In the genomic region with DNA sequence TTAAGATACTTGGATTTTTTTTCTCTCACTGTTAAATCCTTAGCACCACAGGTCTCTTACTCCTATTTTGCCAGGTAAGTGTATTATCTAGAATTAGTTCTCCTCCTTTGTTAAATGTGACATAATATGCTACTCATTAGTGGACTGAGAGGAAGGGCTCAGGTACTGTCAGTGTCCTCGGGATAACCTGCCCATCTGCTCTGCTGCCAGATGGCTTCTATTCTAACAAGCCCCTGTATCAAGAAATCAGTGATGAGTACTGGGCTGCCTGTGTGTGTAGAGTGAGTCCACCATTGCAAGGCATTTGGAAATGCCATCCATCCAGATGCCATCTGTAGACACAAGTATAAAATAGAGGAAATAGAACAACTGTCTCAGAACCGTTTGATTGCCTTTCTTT, we compare ENCODE assay signal across 21 cellular contexts.
"Had no signal": no experiment of that assay in that cellular context is flagged by ENCODE, and none has a peak within 500 bp of the region (broad histone marks: within the 10 kb centered on the region; RNA-seq: fewer than 3 reads in every experiment).

No MANE protein-coding gene starts in this region.

- H3K9me3 Mint-ChIP-seq: memory B cell, mesothelial cell of epicardium, natural killer cell, neural crest cell, type B pancreatic cell had no signal

- H3K36me3 Mint-ChIP-seq: memory B cell, mesothelial cell of epicardium, natural killer cell, type B pancreatic cell had no signal

- H3K9me3 ChIP-seq: left ventricle myocardium inferior, lower lobe of right lung, ovary, right atrium auricular region, sigmoid colon, thyroid gland had no signal

- H3K36me3 ChIP-seq: left ventricle myocardium inferior, lower lobe of right lung, ovary, right atrium auricular region, sigmoid colon, thyroid gland had no signal

- ATAC-seq: foreskin keratinocyte, left cardiac atrium, lower lobe of right lung, natural killer cell had no signal

- H3K4me1 ChIP-seq: foreskin keratinocyte, left ventricle myocardium inferior, lower lobe of right lung, right atrium auricular region, sigmoid colon, thyroid gland had no signal

- H3K27ac Mint-ChIP-seq: memory B cell, mesothelial cell of epicardium, natural killer cell, type B pancreatic cell had no signal

- H3K4me1 Mint-ChIP-seq: memory B cell, natural killer cell had no signal

- DNase-seq: dermis blood vessel endothelial cell; erythroblast; foreskin keratinocyte; head of caudate nucleus; kidney; left cardiac atrium; left ventricle myocardium inferior; lower lobe of right lung; natural killer cell; ovary; sigmoid colon; stimulated activated CD4-positive, alpha-beta T cell treated with anti-CD3 and anti-CD28 coated beads, Interleukin-12 subunit alpha, Interleukin-12 subunit beta, amount 100 ng/mL, for 4 hours; stimulated activated naive CD4-positive, alpha-beta T cell treated with Interleukin-2 at 50 U/mL for 16 hours; thyroid gland had no signal

- H3K27me3 ChIP-seq: ovary, right atrium auricular region, sigmoid colon, thyroid gland had no signal

- H3K4me3 Mint-ChIP-seq: memory B cell, mesothelial cell of epicardium, natural killer cell, neural crest cell, type B pancreatic cell had no signal

- H3K27ac ChIP-seq: foreskin keratinocyte, hepatocyte, left ventricle myocardium inferior, lower lobe of right lung, ovary, right atrium auricular region, sigmoid colon, skin epidermis, thyroid gland had no signal

- H3K4me3 ChIP-seq: hepatocyte, left ventricle myocardium inferior, lower lobe of right lung, ovary, right atrium auricular region, sigmoid colon, skin epidermis, thyroid gland had no signal
